34 cellular contexts compared by ENCODE assay signal in genomic region chr3:26264708-26265107, GRCh38.
"Had no signal": no experiment of that assay in that cellular context is flagged by ENCODE, and none has a peak within 500 bp of the region (broad histone marks: within the 10 kb centered on the region; RNA-seq: fewer than 3 reads in every experiment).

No MANE protein-coding gene starts in this region.

- H3K36me3 ChIP-seq: MG63 had no signal

- H3K4me3 ChIP-seq: MG63 had no signal

- H3K27me3 ChIP-seq: MG63 had no signal

- H3K9me3 ChIP-seq: MG63 had no signal

- DNase-seq: Karpas-422, Kasumi-1, MG63, MM.1S, MV-4-11, NCI-H1048, NCI-H1092, NCI-H1092 treated with DMSO at 0.1 percent for 48 hours, NCI-H1105, NCI-H1105 treated with DMSO at 0.1 percent for 48 hours, NCI-H1417, NCI-H1417 treated with DMSO at 0.1 percent for 48 hours, NCI-H1436, NCI-H1436 treated with DMSO at 0.1 percent for 48 hours, NCI-H1694, NCI-H1694 treated with DMSO at 0.1 percent for 48 hours, NCI-H187, NCI-H187 treated with DMSO at 0.1 percent for 48 hours, NCI-H1930, NCI-H2029, NCI-H2029 treated with DMSO at 0.1 percent for 48 hours, NCI-H2081, NCI-H2081 treated with DMSO at 0.1 percent for 48 hours, NCI-H2107, NCI-H2171, NCI-H2171 treated with DMSO at 0.1 percent for 48 hours, NCI-H2227 treated with DMSO at 0.1 percent for 48 hours, NCI-H226, NCI-H345, NCI-H446, NCI-H446 treated with DMSO at 0.1 percent for 48 hours, NCI-H510A, NCI-H510A treated with DMSO at 0.1 percent for 48 hours, NCI-H524 had no signal
